Comparison of ENCODE assay signal across 20 cellular contexts in genomic region chr2:177348090-177348489, GRCh38. TPM values are rescaled to one million over a fixed set of nuclear protein-coding genes. Genes with fewer than 3 reads are reported as not detected.
DNase-seq lines count a peak whose midpoint lies in the region; ATAC-seq and TF ChIP-seq lines count a peak whose summit lies in the region.
"Had no signal": no experiment of that assay in that cellular context is flagged by ENCODE, and none has a peak within 500 bp of the region (broad histone marks: within the 10 kb centered on the region; RNA-seq: fewer than 3 reads in every experiment).

No MANE protein-coding gene starts in this region.

- in situ Hi-C loops in GM13976 (cut with MboI; ENCODE audit: low sequenced_read_pairs, unreplicated experiment), result loop anchor here (25.0 kb wide), 1 partner anchor 264 kb away; a partner anchor contains a TSS

- ATAC-seq in stimulated activated naive CD8-positive, alpha-beta T cell treated with anti-CD3 and anti-CD28 coated beads, Interleukin-15, amount 100 ng/mL, for 72 hours, result peak; percentile 49
- no peak for ATAC-seq in stimulated activated naive CD8-positive, alpha-beta T cell treated with anti-CD3 and anti-CD28 coated beads, Interleukin-15, Interleukin-2, amounts not matched to agents 100 U/mL and 50 U/mL, for 24 hours
- no peak for ATAC-seq in GM19467 (IDR thresholded peaks at IDR 0.05; ENCODE audit: unreplicated experiment)
- ATAC-seq: K562 had no signal

- no peaks in the 10 kb centered on the region for H3K27me3 Mint-ChIP-seq in stimulated activated naive CD8-positive, alpha-beta T cell treated with anti-CD3 and anti-CD28 coated beads, Interleukin-15, amount 100 ng/mL, for 72 hours
- H3K27me3 Mint-ChIP-seq in endothelial cell (ENCODE audit: unreplicated experiment), result no peaks in the 10 kb centered on the region
- H3K27me3 Mint-ChIP-seq: CD4-positive, alpha-beta T cell had no signal

- peak overlapping the region in 1 of 2 donors; percentile 71 for H3K27ac Mint-ChIP-seq in stimulated activated naive CD8-positive, alpha-beta T cell treated with anti-CD3 and anti-CD28 coated beads, Interleukin-15, amount 100 ng/mL, for 72 hours
- H3K27ac Mint-ChIP-seq in endothelial cell (ENCODE audit: unreplicated experiment), result peak overlapping the region; percentile 15
- H3K27ac Mint-ChIP-seq: CD4-positive, alpha-beta T cell; H9 had no signal

- H3K4me1 Mint-ChIP-seq in stimulated activated naive CD8-positive, alpha-beta T cell treated with anti-CD3 and anti-CD28 coated beads, Interleukin-15, amount 100 ng/mL, for 72 hours, result no peaks in the 10 kb centered on the region
- no peaks in the 10 kb centered on the region for H3K4me1 Mint-ChIP-seq in endothelial cell (ENCODE audit: unreplicated experiment)
- H3K4me1 Mint-ChIP-seq: H9 had no signal

- H3K4me3 Mint-ChIP-seq in stimulated activated naive CD8-positive, alpha-beta T cell treated with anti-CD3 and anti-CD28 coated beads, Interleukin-15, amount 100 ng/mL, for 72 hours, result no peak overlapping the region
- H3K4me3 Mint-ChIP-seq in endothelial cell (ENCODE audit: unreplicated experiment), result no peak overlapping the region
- H3K4me3 Mint-ChIP-seq: CD4-positive, alpha-beta T cell; H9 had no signal

- H3K36me3 Mint-ChIP-seq in endothelial cell (ENCODE audit: low read depth, unreplicated experiment), result no peaks in the 10 kb centered on the region

- no peak for DNase-seq in stimulated activated naive CD8-positive, alpha-beta T cell treated with anti-CD3 and anti-CD28 coated beads, Interleukin-15, amount 100 ng/mL, for 72 hours
- DNase-seq in stimulated activated naive CD8-positive, alpha-beta T cell treated with anti-CD3 and anti-CD28 coated beads, Interleukin-15, Interleukin-2, amounts not matched to agents 100 U/mL and 50 U/mL, for 24 hours, result no peak
- DNase-seq in Kasumi-1 (lab: John Stamatoyannopoulos, UW) (peak; percentile 48 to 57), endothelial cell (ENCODE audit: low spot score) (no peak), cerebellar nuclear complex (lab: John Stamatoyannopoulos, UW) (no peak), GM13976 (ENCODE audit: low spot score) (no peak)
- DNase-seq: CD4-positive, alpha-beta T cell; H9; NCI-H1105 treated with DMSO at 0.1 percent for 48 hours; NCI-H146; NCI-H1930; NCI-H2107; NCI-H446 treated with DMSO at 0.1 percent for 48 hours; NCI-H526; NCI-H82; RPMI8226; SHP77; T-helper 1 cell had no signal

- no peak for TF ChIP-seq CTCF in endothelial cell (IDR thresholded peaks at IDR 0.05; ENCODE audit: unreplicated experiment)
- no peak for TF ChIP-seq CTCF in GM13976 (IDR thresholded peaks at IDR 0.05; ENCODE audit: borderline replicate concordance, control extremely low read depth, extremely low read depth, insufficient read depth, missing control alignments)

- H3K9me3 Mint-ChIP-seq in stimulated activated naive CD8-positive, alpha-beta T cell treated with anti-CD3 and anti-CD28 coated beads, Interleukin-15, amount 100 ng/mL, for 72 hours, result no peaks in the 10 kb centered on the region
- H3K9me3 Mint-ChIP-seq in endothelial cell (ENCODE audit: unreplicated experiment), result no peaks in the 10 kb centered on the region
- H3K9me3 Mint-ChIP-seq: CD4-positive, alpha-beta T cell; H9 had no signal

RNA-seq across cellular contexts. Expression of gene AGPS, which starts 44.5 kb away (rescaled TPM):
- 54.4 TPM for total RNA-seq in endothelial cell (ENCODE audit: unreplicated experiment)

Comparison
In these comparisons a context has a peak if more than half of its experiments do, and no peak if none do; other contexts are left out.
1. DNase-seq: peak in Kasumi-1 (2 of 2); none in stimulated activated naive CD8-positive, alpha-beta T cell treated with anti-CD3 and anti-CD28 coated beads, Interleukin-15, amount 100 ng/mL, for 72 hours (0 of 2), stimulated activated naive CD8-positive, alpha-beta T cell treated with anti-CD3 and anti-CD28 coated beads, Interleukin-15, Interleukin-2, amounts not matched to agents 100 U/mL and 50 U/mL, for 24 hours (single experiment), endothelial cell (single experiment), cerebellar nuclear complex (0 of 2) and GM13976 (single experiment).